In the genomic region with DNA sequence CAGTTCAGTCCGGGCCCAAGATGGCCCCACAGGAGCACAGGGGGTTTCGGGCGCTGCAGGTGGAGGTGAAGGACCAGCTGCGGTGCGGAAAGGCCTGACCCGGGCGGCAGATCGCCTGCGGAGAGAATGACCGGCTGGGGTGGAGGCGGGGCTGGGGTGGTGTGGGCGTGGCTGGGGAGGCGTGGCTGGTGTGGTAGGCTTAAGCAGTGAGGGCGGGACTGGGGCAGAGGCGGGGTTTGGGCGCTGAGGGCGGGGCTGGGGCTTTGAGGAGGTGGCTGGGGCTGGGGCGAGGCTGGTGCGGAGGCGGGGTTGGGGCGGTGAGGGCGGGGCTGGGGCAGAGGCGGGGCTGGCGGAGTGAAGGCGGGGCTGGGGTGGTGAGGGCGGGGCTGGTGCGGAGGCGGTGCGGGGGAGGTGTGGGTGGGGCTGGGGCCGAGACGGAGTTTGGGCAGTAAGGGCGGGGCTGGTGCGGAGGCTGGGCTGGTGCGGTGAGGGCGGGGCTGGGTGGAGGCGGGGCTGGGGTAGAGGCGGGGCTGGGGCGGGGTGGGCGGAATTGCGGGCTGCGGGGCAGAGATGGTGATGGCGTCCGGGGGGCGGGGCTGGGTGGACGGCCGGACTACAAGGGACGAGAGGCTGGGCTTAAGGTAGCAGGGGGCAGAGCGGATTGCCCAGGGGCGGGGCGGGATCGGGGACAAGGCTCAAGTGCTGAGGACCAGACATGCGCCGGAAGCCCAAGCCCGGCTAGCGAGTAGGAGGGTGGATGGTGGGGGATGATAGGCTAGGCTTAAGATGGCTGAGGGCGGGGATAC, we compare ENCODE assay signal across 8 cellular contexts. TPM values are rescaled to one million over a fixed set of nuclear protein-coding genes. Genes with fewer than 3 reads are reported as not detected.
DNase-seq lines count a peak whose midpoint lies in the region; ATAC-seq and TF ChIP-seq lines count a peak whose summit lies in the region.

No MANE protein-coding gene starts in this region.

- peak overlapping the region; percentile 80 for H3K4me3 Mint-ChIP-seq in activated naive CD8-positive, alpha-beta T cell treated with anti-CD3 and anti-CD28 coated beads for 36 hours

- H3K79me2 ChIP-seq in HCT116 (ENCODE audit: insufficient read depth, low read length), result no peaks in the 10 kb centered on the region

- TF ChIP-seq RAD21 in HCT116 (IDR thresholded peaks at IDR 0.05; ENCODE audit: low read depth), result no peak

- no peaks in the 10 kb centered on the region for H3K27me3 Mint-ChIP-seq in activated naive CD8-positive, alpha-beta T cell treated with anti-CD3 and anti-CD28 coated beads for 36 hours

- no peaks in the 10 kb centered on the region for H3K9me3 ChIP-seq in HCT116 (ENCODE audit: control insufficient read depth in 1 of 2, insufficient read depth in 1 of 2, low read depth in 1 of 2, low read length in 2 of 2)
- H3K9me3 ChIP-seq in ovary, result no peaks in the 10 kb centered on the region
- no peaks in the 10 kb centered on the region for H3K9me3 ChIP-seq in thymus (ENCODE audit: control insufficient read depth)

- no peaks in the 10 kb centered on the region for H3K9me2 ChIP-seq in HCT116 (ENCODE audit: insufficient read depth)

- peaks cover 13 to 21% of the 10 kb centered on the region in 2 experiments for H3K4me1 ChIP-seq in HCT116 (ENCODE audit: control insufficient read depth in 1 of 2, insufficient read depth in 2 of 2, low read length in 2 of 2)
- H3K4me1 ChIP-seq in ovary (ENCODE audit: insufficient read depth), result no peaks in the 10 kb centered on the region
- peaks cover 5% of the 10 kb centered on the region for H3K4me1 ChIP-seq in thymus (ENCODE audit: control insufficient read depth, insufficient read depth, low read length)

- no peak for TF ChIP-seq EP300 in ovary (IDR thresholded peaks at IDR 0.05)

- TF ChIP-seq POLR2A in HCT116 (IDR thresholded peaks at IDR 0.05; ENCODE audit: borderline replicate concordance, extremely low read depth, insufficient read depth, insufficient read length) (no peak), NB4 (IDR thresholded peaks at IDR 0.05; ENCODE audit: extremely low read depth, insufficient read length) (peak; percentile 35), ovary (IDR thresholded peaks at IDR 0.05) (no peak)

- H3K36me3 ChIP-seq in HCT116 (ENCODE audit: control insufficient read depth in 1 of 2, insufficient read depth in 2 of 2, low read length in 2 of 2) (no peaks in the 10 kb centered on the region), ovary (no peaks in the 10 kb centered on the region), thymus (ENCODE audit: control insufficient read depth, insufficient read depth) (no peaks in the 10 kb centered on the region)

- H3K27ac ChIP-seq in HCT116 (ENCODE audit: low read depth, low read length) (peak overlapping the region; percentile 56), ovary (peak overlapping the region in 1 of 2 donors; percentile 41), thymus (ENCODE audit: low read depth) (peak overlapping the region; percentile 69)

- peak overlapping the region; percentile 86 for H2AFZ ChIP-seq in HCT116 (ENCODE audit: low read depth, low read length, poor library complexity, severe bottlenecking)

- H3K36me3 Mint-ChIP-seq in activated naive CD8-positive, alpha-beta T cell treated with anti-CD3 and anti-CD28 coated beads for 36 hours, result no peaks in the 10 kb centered on the region

- POLR2A ChIA-PET in HCT116 (lab: Charles Lee), result interaction anchor here (0.6 kb wide), 1 partner anchor 335 kb away, joined by 4 read pairs; no protein-coding TSS in a partner anchor

- peak; percentile 86 for DNase-seq in GDM1 (lab: John Stamatoyannopoulos, UW)
- peak; percentile 90 for DNase-seq in HCT116 (ENCODE audit: low read depth, low spot score)
- DNase-seq in NB4 (ENCODE audit: low read depth), result peak; percentile 97
- DNase-seq in activated naive CD8-positive, alpha-beta T cell treated with anti-CD3 and anti-CD28 coated beads for 36 hours, result peak; percentile 92
- DNase-seq in Right ventricle myocardium superior, result peak; percentile 99
- peak; percentile 96 to 99 (median 98) for DNase-seq in ovary

- CTCF ChIA-PET in HCT116 (lab: Charles Lee), result interaction anchor here (0.6 kb wide), 2 partner anchors 317 to 346 kb away, joined by 3 to 4 read pairs; no protein-coding TSS in a partner anchor

- TF ChIP-seq CTCF in HCT116 (IDR thresholded peaks at IDR 0.05 in 2 of 3, conservative IDR thresholded peaks at IDR 0.05 in 1 of 3; ENCODE audit: borderline replicate concordance in 1 of 3, insufficient read depth in 1 of 3, low read depth in 2 of 3, low read length in 2 of 3), result no peak
- TF ChIP-seq CTCF in NB4 (IDR thresholded peaks at IDR 0.05; ENCODE audit: low read depth, low read length), result no peak
- no peak for TF ChIP-seq CTCF in ovary (IDR thresholded peaks at IDR 0.05)

- no peaks in the 10 kb centered on the region for H3K9me3 Mint-ChIP-seq in activated naive CD8-positive, alpha-beta T cell treated with anti-CD3 and anti-CD28 coated beads for 36 hours

- WGBS in ovary, 3 donors, result 1 to 2% (median 2%) methylated on average over 22 to 56 of the region's 56 CpGs
- 1% methylated on average over 56 of the region's 56 CpGs for WGBS in thymus

- peak overlapping the region; percentile 68 for H3K27ac Mint-ChIP-seq in activated naive CD8-positive, alpha-beta T cell treated with anti-CD3 and anti-CD28 coated beads for 36 hours

- H3K4me3 ChIP-seq in HCT116 (replicated peaks in 1 of 2; ENCODE audit: low read depth in 1 of 2, low read length in 2 of 2), result peak overlapping the region; percentile 37 to 55
- H3K4me3 ChIP-seq in NB4 (ENCODE audit: low read depth, low read length), result peak overlapping the region; percentile 42
- H3K4me3 ChIP-seq in ovary, result peak overlapping the region; percentile 40
- H3K4me3 ChIP-seq in thymus (ENCODE audit: low read length), result peak overlapping the region; percentile 69

- peak overlapping the region; percentile 49 for H3K9ac ChIP-seq in HCT116 (ENCODE audit: low read length)

- intact Hi-C loops in HCT116 (cut with micrococcal nuclease), result loop anchor here (1.0 to 10.0 kb wide), 2 partner anchors 27 to 218 kb away; a partner anchor contains a TSS
- intact Hi-C loops in Right ventricle myocardium superior (cut with DNase I), result no loop called here
- intact Hi-C loops in ovary (cut with DNase I), result loop anchor here in 1 of 4 donors (2.0 kb wide), 1 partner anchor 26 kb away; a partner anchor contains a TSS

- RAD21 ChIA-PET in HCT116 (lab: Charles Lee; ENCODE audit: low non-redundant PET in 1 of 2, low total read pairs in 2 of 2, uncharacterized antibody in 2 of 2, unreplicated experiment in 2 of 2), result interaction anchor here (0.6 to 0.7 kb wide), 3 partner anchors 188 to 364 kb away, joined by 3 to 5 read pairs (median 3); a partner anchor contains a TSS

- no peaks in the 10 kb centered on the region for H3K27me3 ChIP-seq in HCT116 (ENCODE audit: insufficient read depth, low read length)
- no peaks in the 10 kb centered on the region for H3K27me3 ChIP-seq in ovary
- no peaks in the 10 kb centered on the region for H3K27me3 ChIP-seq in thymus (ENCODE audit: control insufficient read depth, insufficient read depth)

- peaks cover 14% of the 10 kb centered on the region for H3K4me1 Mint-ChIP-seq in activated naive CD8-positive, alpha-beta T cell treated with anti-CD3 and anti-CD28 coated beads for 36 hours

- ATAC-seq in HCT116 (peak; percentile 95), SK-N-SH treated with all-trans-retinoic acid at 6 μM for 48 hours (peak; percentile 98), Right ventricle myocardium superior (ENCODE audit: poor library complexity) (peak; percentile 95)

- BruUV-seq in HCT116 (replicated peaks; lab: Mats Ljungman, UMichigan), result no TSS peak

- H4K20me1 ChIP-seq in HCT116 (ENCODE audit: insufficient read depth), result no peaks in the 10 kb centered on the region

- H3K4me2 ChIP-seq in HCT116 (ENCODE audit: low read length), result peak overlapping the region; percentile 89

TF ChIP-seq in HCT116, 20 proteins besides CTCF, POLR2A, EP300 and RAD21 (continues in another document):
- TF ChIP-seq EGR1 (IDR thresholded peaks at IDR 0.05; ENCODE audit: low read depth), result peak; percentile 76
- no peak for TF ChIP-seq TCF7L2 (IDR thresholded peaks at IDR 0.05; ENCODE audit: borderline replicate concordance, extremely low read depth, insufficient read depth, insufficient read length)
- no peak for TF ChIP-seq SIN3A (IDR thresholded peaks at IDR 0.05; ENCODE audit: low read depth)

TF ChIP-seq in SK-N-SH treated with all-trans-retinoic acid at 6 μM for 48 hours, 23 proteins besides CTCF, POLR2A, EP300 and RAD21 (continues in another document):
- TF ChIP-seq ARNTL (CRISPR knock-in tag; IDR thresholded peaks at IDR 0.05; ENCODE audit: borderline replicate concordance, low read depth), result no peak

RNA-seq across cellular contexts. Expression of a gene that starts 9.9 kb away (rescaled TPM):
- total RNA-seq in HCT116 (2021; ENCODE audit: unreplicated experiment) (not detected), Right ventricle myocardium superior (0.40 TPM), ovary (under 1 TPM in 2 of 7 donors, not detected in 5; 0.10 to 0.11 TPM)
- polyA plus RNA-seq in HCT116 (2012), result 0.08 TPM in 1 of 2 replicates, not detected in the other
- under 1 TPM; 0.14 to 0.16 TPM for total RNA-seq in activated naive CD8-positive, alpha-beta T cell treated with anti-CD3 and anti-CD28 coated beads for 36 hours
- polyA plus RNA-seq in ovary (under 1 TPM; 0.19 to 0.55 TPM), thymus (1.7 TPM)

RNA-seq across cellular contexts. Expression of a gene that starts 25.3 kb away (rescaled TPM):
- total RNA-seq in HCT116 (2021; ENCODE audit: unreplicated experiment) (not detected), Right ventricle myocardium superior (not detected), ovary (under 1 TPM in 1 of 7 donors, not detected in 6; 0.27 TPM)
- not detected in 2 replicates for polyA plus RNA-seq in HCT116 (2012)
- total RNA-seq in activated naive CD8-positive, alpha-beta T cell treated with anti-CD3 and anti-CD28 coated beads for 36 hours, result not detected
- polyA plus RNA-seq in ovary (under 1 TPM in 1 of 2 donors, not detected in 1; 0.12 TPM), thymus (0.05 TPM)

RNA-seq across cellular contexts. Expression of a gene that starts 25.5 kb away (rescaled TPM):
- total RNA-seq in HCT116 (2021; ENCODE audit: unreplicated experiment) (46.9 TPM), Right ventricle myocardium superior (37.5 TPM), ovary (10 to 100 TPM; 37.0 to 64.3 (median 52.2) TPM)
- 34.4 and 43.3 TPM in 2 replicates for polyA plus RNA-seq in HCT116 (2012)
- 10 to 100 TPM; 59.1 to 62.3 TPM for total RNA-seq in activated naive CD8-positive, alpha-beta T cell treated with anti-CD3 and anti-CD28 coated beads for 36 hours
- polyA plus RNA-seq in ovary (10 to 100 TPM; 43.7 to 97.5 TPM), thymus (67.6 TPM)

RNA-seq across cellular contexts. Expression of a gene that starts 27.7 kb away (rescaled TPM):
- 152 TPM for total RNA-seq in HCT116 (2021; ENCODE audit: unreplicated experiment)
- polyA plus RNA-seq in HCT116 (2012), result 176 and 191 TPM in 2 replicates
- 100 to 1,000 TPM; 173 to 177 TPM for total RNA-seq in activated naive CD8-positive, alpha-beta T cell treated with anti-CD3 and anti-CD28 coated beads for 36 hours
- total RNA-seq in Right ventricle myocardium superior, result 88.0 TPM
- 10 to 100 TPM; 48.2 to 88.4 (median 75.8) TPM for total RNA-seq in ovary
- 10 to 100 TPM; 63.9 to 70.1 TPM for polyA plus RNA-seq in ovary
- polyA plus RNA-seq in thymus, result 48.1 TPM

RNA-seq across cellular contexts. Expression of a gene that starts 34.4 kb away (rescaled TPM):
- total RNA-seq in HCT116 (2021; ENCODE audit: unreplicated experiment) (22.2 TPM), Right ventricle myocardium superior (1.8 TPM), ovary (1 to 10 TPM; 3.8 to 9.7 (median 5.5) TPM)
- 13.4 and 14.7 TPM in 2 replicates for polyA plus RNA-seq in HCT116 (2012)
- total RNA-seq in activated naive CD8-positive, alpha-beta T cell treated with anti-CD3 and anti-CD28 coated beads for 36 hours, result 1 to 10 TPM; 7.6 to 8.7 TPM
- polyA plus RNA-seq in ovary (1 to 10 TPM; 3.7 to 6.5 TPM), thymus (122 TPM)
